ENCODE assay signal across 8 cellular contexts in the genomic region with DNA sequence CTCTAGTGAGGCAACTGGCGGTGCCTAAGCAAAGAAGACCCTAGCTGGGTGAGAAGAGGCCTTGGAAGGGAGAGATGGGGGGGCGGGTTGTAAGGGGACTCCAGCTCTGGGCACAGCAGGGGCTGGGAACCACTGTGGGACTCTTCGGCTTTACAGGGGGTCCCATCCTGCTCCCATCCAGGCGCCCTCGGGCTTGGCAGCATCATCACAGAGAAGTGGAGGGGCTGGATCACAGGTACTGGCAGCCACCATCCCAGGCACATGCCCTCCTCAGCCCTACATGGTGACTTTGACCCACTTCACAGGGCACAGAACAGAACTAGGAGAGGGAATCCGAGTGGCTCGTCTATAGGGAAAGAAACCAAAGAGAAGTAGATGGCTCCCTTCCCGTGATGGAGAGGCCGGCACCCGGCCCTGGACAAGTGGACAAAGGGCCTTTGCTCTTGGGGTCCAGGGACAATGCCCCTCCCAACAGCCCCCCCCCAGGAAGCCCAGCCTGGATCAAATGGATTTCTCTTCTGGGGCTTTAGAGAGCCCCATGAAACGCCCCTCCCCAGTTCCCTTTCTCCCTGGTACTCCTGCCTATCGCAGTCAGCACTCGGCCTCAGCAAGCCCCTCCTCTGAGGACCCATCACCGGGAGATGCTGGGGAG. TPM values are rescaled to one million over a fixed set of nuclear protein-coding genes. Genes with fewer than 3 reads are reported as not detected.
DNase-seq lines count a peak whose midpoint lies in the region; ATAC-seq and TF ChIP-seq lines count a peak whose summit lies in the region.

No MANE protein-coding gene starts in this region.

- intact Hi-C loops in sigmoid colon (cut with DNase I): loop anchor here (2.0 to 10.0 kb wide), 3 partner anchors 81 to 559 kb away; a partner anchor contains a TSS

- DNase-seq in GM12865 (ENCODE audit: low read depth) (no peak), SJSA1 (ENCODE audit: low read depth in 1 of 2, low spot score in 2 of 2) (no peak), fibroblast of villous mesenchyme (ENCODE audit: low read depth) (no peak), sigmoid colon (peak; percentile 72), retina (no peak), omental fat pad (ENCODE audit: low spot score) (no peak), NCI-H2081 (lab: John Stamatoyannopoulos, UW) (no peak)
- no peak for DNase-seq in effector CD8-positive, alpha-beta T cell (lab: John Stamatoyannopoulos, UW)

- TF ChIP-seq EP300 in sigmoid colon (IDR thresholded peaks at IDR 0.05): no peak

- WGBS in sigmoid colon, 2 donors: 34 to 50% methylated on average over 14 of the region's 14 CpGs

- H3K4me3 ChIP-seq in GM12865 (ENCODE audit: low read depth, low read length) (peak overlapping the region; percentile 65), SJSA1 (peak overlapping the region; percentile 100), fibroblast of villous mesenchyme (ENCODE audit: low read depth, low read length) (peak overlapping the region; percentile 83), sigmoid colon (peak overlapping the region; percentile 79 to 91 (median 84))

- H3K27me3 ChIP-seq in SJSA1 (replicated peaks) (no peaks in the 10 kb centered on the region), sigmoid colon (no peaks in the 10 kb centered on the region)

- no peak for TF ChIP-seq POLR2A in sigmoid colon (IDR thresholded peaks at IDR 0.05)

- H3K9me3 ChIP-seq in SJSA1 (replicated peaks) (peaks cover 10% of the 10 kb centered on the region), sigmoid colon (no peaks in the 10 kb centered on the region)

- H3K36me3 ChIP-seq in SJSA1: peaks cover 14% of the 10 kb centered on the region
- peaks cover 0 to 6% (median 0%) of the 10 kb centered on the region in 4 donors for H3K36me3 ChIP-seq in sigmoid colon

- ATAC-seq in omental fat pad (ENCODE audit: low FRiP score): no peak

- H3K27ac ChIP-seq in SJSA1 (no peak overlapping the region), sigmoid colon (peak overlapping the region; percentile 86 to 96 (median 96))

- H3K4me1 ChIP-seq in SJSA1 (replicated peaks): peaks cover 30% of the 10 kb centered on the region
- peaks cover 0 to 58% (median 51%) of the 10 kb centered on the region in 4 donors for H3K4me1 ChIP-seq in sigmoid colon

- TF ChIP-seq CTCF in GM12865 (IDR thresholded peaks at IDR 0.05; ENCODE audit: insufficient read depth, low read depth, low read length, missing control alignments) (no peak), fibroblast of villous mesenchyme (IDR thresholded peaks at IDR 0.05; ENCODE audit: insufficient read depth, low read depth, low read length) (no peak), sigmoid colon (IDR thresholded peaks at IDR 0.05) (no peak), omental fat pad (IDR thresholded peaks at IDR 0.05) (no peak)

RNA-seq across cellular contexts. Expression of a gene that starts 54.0 kb away (rescaled TPM):
- 67.2 and 82.6 TPM in 2 replicates for total RNA-seq in SJSA1 (2014; rRNA removed; shearing (Covaris generic))
- total RNA-seq in fibroblast of villous mesenchyme (127 and 141 TPM in 2 replicates), sigmoid colon (100 to 1,000 TPM in 1 of 4 donors, 10 to 100 TPM in 3; 62.9 to 112 (median 80.8) TPM), omental fat pad (100 to 1,000 TPM in 2 of 4 donors, 10 to 100 TPM in 2; 43.5 to 158 (median 114) TPM)
- 10 to 100 TPM; 10.2 to 73.8 (median 13.6) TPM for polyA plus RNA-seq in sigmoid colon
